In genomic region chr10:3270597-3270996, GRCh38 we compare ENCODE assay signal across 18 cellular contexts.
DNase-seq lines count a peak whose midpoint lies in the region; ATAC-seq, FAIRE-seq and TF ChIP-seq lines count a peak whose summit lies in the region.
"Had no signal": no experiment of that assay in that cellular context is flagged by ENCODE, and none has a peak within 500 bp of the region (broad histone marks: within the 10 kb centered on the region; RNA-seq: fewer than 3 reads in every experiment).

No MANE protein-coding gene starts in this region.

- intact Hi-C loops in adrenal gland (cut with DNase I) = no loop called here

- peaks cover 41% of the 10 kb centered on the region for H3K4me1 Mint-ChIP-seq in endodermal cell

- no peak overlapping the region for H4K8ac ChIP-seq in mesenchymal stem cell (ENCODE audit: low read length)

- no peak overlapping the region for H4K91ac ChIP-seq in mesenchymal stem cell (ENCODE audit: low read length)

- peaks cover 29% of the 10 kb centered on the region for H3K27me3 Mint-ChIP-seq in endodermal cell (ENCODE audit: insufficient read depth)

- no peak overlapping the region for H2BK120ac ChIP-seq in mesenchymal stem cell (ENCODE audit: low read depth, low read length)

- H3K36me3 ChIP-seq in adrenal gland (replicated peaks in 1 of 2) = no peaks in the 10 kb centered on the region
- H3K36me3 ChIP-seq in mesenchymal stem cell (ENCODE audit: control insufficient read depth in 1 of 2, insufficient read depth in 2 of 2, low read depth in 1 of 2, low read length in 2 of 2) = no peaks in the 10 kb centered on the region
- H3K36me3 ChIP-seq in thoracic aorta = no peaks in the 10 kb centered on the region
- no peaks in the 10 kb centered on the region for H3K36me3 ChIP-seq in endodermal cell (ENCODE audit: control insufficient read depth, insufficient read depth, low read length)

- peak; percentile 40 for ATAC-seq in thoracic aorta (ENCODE audit: insufficient number of reproducible peaks, low FRiP score, low read depth)

- TF ChIP-seq CTCF in adrenal gland (IDR thresholded peaks at IDR 0.05) (no peak), thoracic aorta (IDR thresholded peaks at IDR 0.05) (no peak), endodermal cell (conservative IDR thresholded peaks at IDR 0.05) (no peak)

- H3K9ac ChIP-seq in mesenchymal stem cell (ENCODE audit: low read length) (no peak overlapping the region), endodermal cell (ENCODE audit: extremely low read depth, low read length, poor library complexity, severe bottlenecking) (no peak overlapping the region)

- H3K27ac ChIP-seq in adrenal gland = no peak overlapping the region
- H3K27ac ChIP-seq in mesenchymal stem cell (ENCODE audit: low read length, poor library complexity, severe bottlenecking) = no peak overlapping the region
- H3K27ac ChIP-seq in thoracic aorta = no peak overlapping the region
- H3K27ac ChIP-seq in endodermal cell (ENCODE audit: low read depth, low read length) = no peak overlapping the region

- H3K4ac ChIP-seq in mesenchymal stem cell (ENCODE audit: low read depth in 1 of 2, low read length in 2 of 2) = no peak overlapping the region

- DNase-seq in NCI-H146 (lab: John Stamatoyannopoulos, UW) = peak; percentile 79
- DNase-seq in adrenal gland = peak in 5 of 7 donors; percentile 25 to 57 (median 28)
- DNase-seq in mesenchymal stem cell = no peak
- DNase-seq in thoracic aorta (ENCODE audit: low spot score) = no peak
- no peak for DNase-seq in SIG-M5 treated with dmso at 0.1 percent for 504 hours (lab: John Stamatoyannopoulos, UW; ENCODE audit: unreplicated experiment)
- DNase-seq in GM19239 (ENCODE audit: insufficient read length, low spot score) = no peak
- DNase-seq in endodermal cell = no peak
- DNase-seq: Calu3; CD4-positive, alpha-beta T cell; NCI-H1092; NCI-H187; NCI-H2171; NCI-H510A; NCI-H82; SIG-M5 had no signal

- H3K36me3 Mint-ChIP-seq in endodermal cell (ENCODE audit: low read depth) = no peaks in the 10 kb centered on the region

- no peaks in the 10 kb centered on the region for H3K27me3 ChIP-seq in adrenal gland
- peaks cover 0 to 18% of the 10 kb centered on the region in 2 experiments for H3K27me3 ChIP-seq in mesenchymal stem cell (ENCODE audit: control insufficient read depth in 1 of 2, insufficient read depth in 1 of 2, low read length in 2 of 2)
- no peaks in the 10 kb centered on the region for H3K27me3 ChIP-seq in thoracic aorta (replicated peaks; ENCODE audit: insufficient read depth)
- no peaks in the 10 kb centered on the region for H3K27me3 ChIP-seq in endodermal cell (ENCODE audit: control insufficient read depth, insufficient read depth, low read length, poor library complexity, severe bottlenecking)

- H3K79me1 ChIP-seq in mesenchymal stem cell (replicated peaks; ENCODE audit: low read length, poor library complexity, severe bottlenecking) = no peaks in the 10 kb centered on the region

- 22 to 27% (median 23%) methylated on average over 7 of the region's 7 CpGs for WGBS in adrenal gland, 4 donors
- 87% methylated on average over 7 of the region's 7 CpGs for WGBS in mesenchymal stem cell
- 87 to 93% methylated on average over 7 of the region's 7 CpGs for WGBS in endodermal cell (ENCODE audit: insufficient coverage in 1 of 2, insufficient read length in 1 of 2), 2 experiments

- no peak overlapping the region for H2BK15ac ChIP-seq in mesenchymal stem cell (ENCODE audit: low read depth, poor library complexity, severe bottlenecking)

- no peak overlapping the region for H2BK12ac ChIP-seq in mesenchymal stem cell (ENCODE audit: low read length in 2 of 2)

- no peak overlapping the region for H2AK5ac ChIP-seq in mesenchymal stem cell (ENCODE audit: low read length, severe bottlenecking)

- H2BK5ac ChIP-seq in mesenchymal stem cell (ENCODE audit: low read depth, low read length, poor library complexity, severe bottlenecking) = no peak overlapping the region

- no peak overlapping the region for H3K14ac ChIP-seq in mesenchymal stem cell (ENCODE audit: low read length in 2 of 2)

- peaks cover 0 to 11% of the 10 kb centered on the region in 2 donors for H3K4me1 ChIP-seq in adrenal gland (replicated peaks in 1 of 2)
- no peaks in the 10 kb centered on the region for H3K4me1 ChIP-seq in mesenchymal stem cell (ENCODE audit: control insufficient read depth, insufficient read depth, low read depth, low read length)
- H3K4me1 ChIP-seq in thoracic aorta (ENCODE audit: control insufficient read depth in 1 of 2, low read depth in 2 of 2) = peaks cover 11 to 17% of the 10 kb centered on the region in 2 donors
- no peaks in the 10 kb centered on the region for H3K4me1 ChIP-seq in endodermal cell (ENCODE audit: control insufficient read depth, insufficient read depth, low read length)

- no peak for TF ChIP-seq POLR2A in adrenal gland (IDR thresholded peaks at IDR 0.05)

- H2AFZ ChIP-seq in mesenchymal stem cell (ENCODE audit: low read depth, low read length) = peak overlapping the region; percentile 18

- no peaks in the 10 kb centered on the region for H3K9me3 Mint-ChIP-seq in endodermal cell
- H3K9me3 Mint-ChIP-seq: CD4-positive, alpha-beta T cell had no signal

- H3K4me3 ChIP-seq in adrenal gland = no peak overlapping the region
- H3K4me3 ChIP-seq in mesenchymal stem cell (ENCODE audit: insufficient read depth in 1 of 2, low read depth in 1 of 2, low read length in 2 of 2) = no peak overlapping the region
- H3K4me3 ChIP-seq in thoracic aorta = peak overlapping the region; percentile 37
- H3K4me3 ChIP-seq in endodermal cell (ENCODE audit: low read length) = no peak overlapping the region

- H3K27ac Mint-ChIP-seq in endodermal cell = no peak overlapping the region
- H3K27ac Mint-ChIP-seq: CD4-positive, alpha-beta T cell had no signal

- no peak overlapping the region for H3K18ac ChIP-seq in mesenchymal stem cell (ENCODE audit: low read depth in 1 of 2, low read length in 2 of 2)

- no peak for FAIRE-seq in GM19239 (lab: Jason Lieb, UNC)
- FAIRE-seq: G401.6, GM12892, HTR-8/SVneo had no signal

- H3K23ac ChIP-seq in mesenchymal stem cell (ENCODE audit: low read length in 2 of 2) = no peak overlapping the region

- H3K9me3 ChIP-seq in adrenal gland (replicated peaks in 1 of 3) (no peaks in the 10 kb centered on the region), mesenchymal stem cell (ENCODE audit: control insufficient read depth, low read length) (no peaks in the 10 kb centered on the region), thoracic aorta (no peaks in the 10 kb centered on the region), endodermal cell (ENCODE audit: control insufficient read depth, low read length) (no peaks in the 10 kb centered on the region)

- no peak overlapping the region for H3K4me2 ChIP-seq in mesenchymal stem cell (ENCODE audit: low read length, poor library complexity, severe bottlenecking)

- H3K4me3 Mint-ChIP-seq in endodermal cell = no peak overlapping the region
- H3K4me3 Mint-ChIP-seq: CD4-positive, alpha-beta T cell had no signal

Comparison
In these comparisons a context has a peak if more than half of its experiments do, and no peak if none do; other contexts are left out.
1. DNase-seq: peak in NCI-H146 (single experiment) and adrenal gland (5 of 7); none in mesenchymal stem cell (single experiment), thoracic aorta (single experiment), SIG-M5 treated with dmso at 0.1 percent for 504 hours (single experiment), GM19239 (single experiment) and endodermal cell (single experiment).